In genomic region chr15:30992465-30992864, GRCh38 we compare ENCODE assay signal across 7 cellular contexts. TPM values are rescaled to one million over a fixed set of nuclear protein-coding genes. Genes with fewer than 3 reads are reported as not detected.
DNase-seq lines count a peak whose midpoint lies in the region; ATAC-seq and TF ChIP-seq lines count a peak whose summit lies in the region.

No MANE protein-coding gene starts in this region.

- no peak for ATAC-seq in GM18907 (IDR thresholded peaks at IDR 0.05; ENCODE audit: unreplicated experiment)

- TF ChIP-seq CTCF in Peyer's patch (IDR thresholded peaks at IDR 0.05): no peak
- TF ChIP-seq CTCF in fibroblast of mammary gland (conservative IDR thresholded peaks at IDR 0.05; ENCODE audit: control insufficient read depth, insufficient read depth, low read depth, low read length): no peak
- no peak for TF ChIP-seq CTCF in sigmoid colon (IDR thresholded peaks at IDR 0.05)

- 50 to 82% methylated on average over 6 of the region's 6 CpGs for WGBS in sigmoid colon, 2 donors

- H3K9me3 ChIP-seq in HAP-1: no peaks in the 10 kb centered on the region
- H3K9me3 ChIP-seq in Peyer's patch: no peaks in the 10 kb centered on the region
- H3K9me3 ChIP-seq in sigmoid colon: no peaks in the 10 kb centered on the region

- in situ Hi-C loops in HAP-1 (cut with MboI; ENCODE audit: low sequenced_read_pairs): no loop called here

- TF ChIP-seq POLR2A in Peyer's patch (IDR thresholded peaks at IDR 0.05) (no peak), sigmoid colon (IDR thresholded peaks at IDR 0.05) (no peak)

- no peak for TF ChIP-seq EP300 in sigmoid colon (IDR thresholded peaks at IDR 0.05)

- DNase-seq in HAP-1 (ENCODE audit: low spot score in 2 of 2): no peak
- no peak for DNase-seq in Peyer's patch
- DNase-seq in fibroblast of mammary gland (ENCODE audit: low read depth): no peak
- DNase-seq in sigmoid colon: no peak
- no peak for DNase-seq in NCI-H2227 treated with DMSO at 0.1 percent for 48 hours (lab: John Stamatoyannopoulos, UW)
- DNase-seq in SHP77 treated with DMSO at 0.1 percent for 48 hours (lab: John Stamatoyannopoulos, UW): no peak

- H3K4me1 ChIP-seq in HAP-1 (peaks cover 7% of the 10 kb centered on the region), Peyer's patch (peaks cover 0 to 27% (median 0%) of the 10 kb centered on the region in 4 donors), sigmoid colon (peaks cover 0 to 35% (median 29%) of the 10 kb centered on the region in 4 donors)

- H3K27me3 ChIP-seq in HAP-1 (ENCODE audit: low read depth) (no peaks in the 10 kb centered on the region), Peyer's patch (no peaks in the 10 kb centered on the region), sigmoid colon (no peaks in the 10 kb centered on the region)

- intact Hi-C loops in sigmoid colon (cut with DNase I): loop anchor here (5.0 kb wide), 5 partner anchors 75 to 495 kb away; partner anchors contain the start of gene KLF13

- H3K27ac ChIP-seq in Peyer's patch: peak overlapping the region in 3 of 4 donors; percentile 98 to 99 (median 98)
- H3K27ac ChIP-seq in sigmoid colon: peak overlapping the region; percentile 92 to 96 (median 94)

- H3K36me3 ChIP-seq in HAP-1 (replicated peaks) (no peaks in the 10 kb centered on the region), Peyer's patch (no peaks in the 10 kb centered on the region), sigmoid colon (peaks cover 0 to under 1% (median 0%) of the 10 kb centered on the region in 4 donors)

- H3K4me3 ChIP-seq in HAP-1 (peak overlapping the region; percentile 88; the same call in 1 of the 2 replicates), Peyer's patch (peak overlapping the region in 3 of 4 donors; percentile 96 to 98 (median 97)), fibroblast of mammary gland (ENCODE audit: control insufficient read depth, low read depth, low read length) (peak overlapping the region; percentile 67), sigmoid colon (peak overlapping the region in 3 of 4 donors; percentile 78 to 94 (median 92))

RNA-seq across cellular contexts. Expression of gene MTMR10, which starts 1.0 kb away (rescaled TPM):
- total RNA-seq in Peyer's patch (10 to 100 TPM; 42.9 to 56.4 (median 48.9) TPM), sigmoid colon (10 to 100 TPM; 24.3 to 31.0 (median 27.9) TPM)
- 10 to 100 TPM; 11.4 to 12.7 (median 11.7) TPM for polyA plus RNA-seq in sigmoid colon
